8 cellular contexts compared by ENCODE assay signal in the genomic region with DNA sequence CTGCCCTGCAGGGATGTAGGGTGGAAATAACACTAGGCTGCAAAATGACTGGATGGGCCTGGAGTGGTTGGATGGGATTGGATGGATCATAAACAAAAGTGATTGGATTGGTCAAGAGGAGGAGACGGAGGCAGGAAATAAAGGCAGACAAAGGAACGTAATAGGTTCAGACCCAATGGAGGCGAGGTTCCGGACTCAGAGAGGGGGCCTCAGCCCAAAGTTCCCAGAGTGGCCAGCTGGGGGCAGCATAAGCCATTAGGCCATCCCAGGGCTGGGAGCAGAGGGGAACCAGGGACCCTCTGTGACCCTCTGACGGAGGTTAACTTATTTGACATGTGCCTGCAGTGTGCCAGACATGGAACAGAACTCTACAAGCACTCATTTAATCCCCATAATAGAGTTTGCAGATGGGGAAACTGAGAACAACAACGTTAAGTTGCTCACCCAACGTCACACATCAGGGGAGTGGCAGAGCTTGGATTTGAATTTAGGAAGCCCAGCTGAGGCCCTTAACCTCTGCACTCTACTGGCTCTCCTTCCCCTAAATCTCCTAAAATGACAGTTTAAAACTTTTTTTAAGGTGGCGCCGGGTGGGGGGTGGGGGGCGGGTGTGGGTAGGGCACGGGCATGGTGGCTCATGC. TPM values are rescaled to one million over a fixed set of nuclear protein-coding genes. Genes with fewer than 3 reads are reported as not detected.
DNase-seq lines count a peak whose midpoint lies in the region; ATAC-seq and TF ChIP-seq lines count a peak whose summit lies in the region.

No MANE protein-coding gene starts in this region.

- intact Hi-C loops in activated CD4-positive, alpha-beta T cell treated with anti-CD3 and anti-CD28 coated beads, Interleukin-2, amount 10 ng/mL, durations not matched to agents 24 days and 14 days (cut with micrococcal nuclease): loop anchor here (1.0 to 2.0 kb wide), 4 partner anchors 15 to 151 kb away; a partner anchor contains a TSS
- intact Hi-C loops in dendritic cell treated with granulocyte-macrophage colony-stimulating factor and Interleukin-4, amounts not matched to agents 40 ng/mL and 50 ng/mL, for 4 days (cut with micrococcal nuclease): loop anchor here (1.0 to 5.0 kb wide), 3 partner anchors 62 to 151 kb away; no protein-coding TSS in a partner anchor

- no peak overlapping the region for H3K56ac ChIP-seq in mesendoderm (ENCODE audit: low read length)

- DNase-seq in AG10803 (ENCODE audit: low read depth) (peak; percentile 35), KBM-7 (peak; percentile 72), mesendoderm (peak; percentile 83), NCI-H2029 (lab: John Stamatoyannopoulos, UW) (no peak)
- peak; percentile 92 for DNase-seq in activated CD4-positive, alpha-beta T cell treated with anti-CD3 and anti-CD28 coated beads, Interleukin-2, amount 10 ng/mL, durations not matched to agents 24 days and 14 days
- peak; percentile 91 for DNase-seq in stimulated activated CD8-positive, alpha-beta memory T cell treated with anti-CD3 and anti-CD28 coated beads, Interleukin-4, amount 100 ng/mL, for 48 hours

- no peak overlapping the region for H3K4me3 ChIP-seq in AG10803 (ENCODE audit: low read length)
- no peak overlapping the region for H3K4me3 ChIP-seq in mesendoderm (ENCODE audit: low read length)

- no peak overlapping the region for H4K8ac ChIP-seq in mesendoderm (ENCODE audit: low read depth, low read length)

- no peak overlapping the region for H3K23ac ChIP-seq in mesendoderm (ENCODE audit: low read length)

- H3K79me1 ChIP-seq in mesendoderm (ENCODE audit: low read length): no peaks in the 10 kb centered on the region

- H2AK5ac ChIP-seq in mesendoderm (ENCODE audit: low read length): no peak overlapping the region

- no peak overlapping the region for H3K4ac ChIP-seq in mesendoderm (ENCODE audit: low read depth, low read length)

- no peaks in the 10 kb centered on the region for H3K9me3 Mint-ChIP-seq in activated CD4-positive, alpha-beta T cell treated with anti-CD3 and anti-CD28 coated beads, Interleukin-2, amount 10 ng/mL, durations not matched to agents 24 days and 14 days
- H3K9me3 Mint-ChIP-seq in dendritic cell treated with granulocyte-macrophage colony-stimulating factor and Interleukin-4, amounts not matched to agents 40 ng/mL and 50 ng/mL, for 4 days: no peaks in the 10 kb centered on the region

- no peak overlapping the region for H3K27ac Mint-ChIP-seq in activated CD4-positive, alpha-beta T cell treated with anti-CD3 and anti-CD28 coated beads, Interleukin-2, amount 10 ng/mL, durations not matched to agents 24 days and 14 days
- H3K27ac Mint-ChIP-seq in dendritic cell treated with granulocyte-macrophage colony-stimulating factor and Interleukin-4, amounts not matched to agents 40 ng/mL and 50 ng/mL, for 4 days: peak overlapping the region; percentile 4

- no peaks in the 10 kb centered on the region for H3K4me1 ChIP-seq in mesendoderm (ENCODE audit: control insufficient read depth, low read depth, low read length)

- no peak overlapping the region for H3K9ac ChIP-seq in mesendoderm (ENCODE audit: low read length)

- H3K27ac ChIP-seq in mesendoderm (ENCODE audit: low read depth, low read length): no peak overlapping the region

- H3K79me2 ChIP-seq in mesendoderm (ENCODE audit: control insufficient read depth, insufficient read depth, low read length): no peaks in the 10 kb centered on the region

- H2BK15ac ChIP-seq in mesendoderm (replicated peaks; ENCODE audit: low read depth): no peak overlapping the region

- H4K5ac ChIP-seq in mesendoderm (ENCODE audit: low read length): no peak overlapping the region

- peaks cover 5% of the 10 kb centered on the region for H3K27me3 Mint-ChIP-seq in activated CD4-positive, alpha-beta T cell treated with anti-CD3 and anti-CD28 coated beads, Interleukin-2, amount 10 ng/mL, durations not matched to agents 24 days and 14 days
- H3K27me3 Mint-ChIP-seq in dendritic cell treated with granulocyte-macrophage colony-stimulating factor and Interleukin-4, amounts not matched to agents 40 ng/mL and 50 ng/mL, for 4 days: peaks cover 9% of the 10 kb centered on the region

- peak; percentile 72 for TF ChIP-seq CTCF in AG10803 (conservative IDR thresholded peaks at IDR 0.05; ENCODE audit: low read length)

- no peak overlapping the region for H3K4me2 ChIP-seq in mesendoderm (ENCODE audit: low read length)

- no peaks in the 10 kb centered on the region for H3K36me3 Mint-ChIP-seq in activated CD4-positive, alpha-beta T cell treated with anti-CD3 and anti-CD28 coated beads, Interleukin-2, amount 10 ng/mL, durations not matched to agents 24 days and 14 days (ENCODE audit: low read depth)
- no peaks in the 10 kb centered on the region for H3K36me3 Mint-ChIP-seq in dendritic cell treated with granulocyte-macrophage colony-stimulating factor and Interleukin-4, amounts not matched to agents 40 ng/mL and 50 ng/mL, for 4 days (ENCODE audit: low read depth)

- in situ Hi-C loops in KBM-7 (cut with MboI; ENCODE audit: low pct_unique_long_range_greater_than_20kb, low sequenced_read_pairs): no loop called here

- no peak overlapping the region for H3K4me3 Mint-ChIP-seq in activated CD4-positive, alpha-beta T cell treated with anti-CD3 and anti-CD28 coated beads, Interleukin-2, amount 10 ng/mL, durations not matched to agents 24 days and 14 days
- no peak overlapping the region for H3K4me3 Mint-ChIP-seq in dendritic cell treated with granulocyte-macrophage colony-stimulating factor and Interleukin-4, amounts not matched to agents 40 ng/mL and 50 ng/mL, for 4 days

- no peak for ATAC-seq in HG03432 (IDR thresholded peaks at IDR 0.05; ENCODE audit: unreplicated experiment)

- no peak overlapping the region for H3K18ac ChIP-seq in mesendoderm (ENCODE audit: low read length)

- no peaks in the 10 kb centered on the region for H3K4me1 Mint-ChIP-seq in activated CD4-positive, alpha-beta T cell treated with anti-CD3 and anti-CD28 coated beads, Interleukin-2, amount 10 ng/mL, durations not matched to agents 24 days and 14 days
- H3K4me1 Mint-ChIP-seq in dendritic cell treated with granulocyte-macrophage colony-stimulating factor and Interleukin-4, amounts not matched to agents 40 ng/mL and 50 ng/mL, for 4 days (ENCODE audit: low read depth): peaks cover 12% of the 10 kb centered on the region

- no peaks in the 10 kb centered on the region for H3K27me3 ChIP-seq in mesendoderm (ENCODE audit: insufficient read depth, low read length, poor library complexity)

- WGBS in mesendoderm (ENCODE audit: extremely low coverage, insufficient coverage, low lambda C conversion rate): no CpG with 5 or more reads among the region's 11 CpGs

- H3K36me3 ChIP-seq in mesendoderm (ENCODE audit: control insufficient read depth, insufficient read depth, low read length): no peaks in the 10 kb centered on the region

- H2BK5ac ChIP-seq in mesendoderm (ENCODE audit: low read length): no peak overlapping the region

- no peak overlapping the region for H2BK120ac ChIP-seq in mesendoderm (ENCODE audit: low read depth, low read length)

RNA-seq across cellular contexts. Expression of a gene that starts 15.3 kb away (rescaled TPM):
- total RNA-seq in activated CD4-positive, alpha-beta T cell treated with anti-CD3 and anti-CD28 coated beads, Interleukin-2, amount 10 ng/mL, durations not matched to agents 24 days and 14 days: 69.0 and 70.3 TPM in 2 replicates
- polyA plus RNA-seq in mesendoderm (2013, experiment 1 of 2): 51.4 TPM
- 54.7 TPM for polyA plus RNA-seq in mesendoderm (2013, experiment 2 of 2)

RNA-seq across cellular contexts. Expression of a gene that starts 15.8 kb away (rescaled TPM):
- 0.02 TPM in 2 replicates for total RNA-seq in activated CD4-positive, alpha-beta T cell treated with anti-CD3 and anti-CD28 coated beads, Interleukin-2, amount 10 ng/mL, durations not matched to agents 24 days and 14 days
- polyA plus RNA-seq in mesendoderm (2013, experiment 1 of 2): 11.5 TPM
- polyA plus RNA-seq in mesendoderm (2013, experiment 2 of 2): 11.3 TPM

RNA-seq across cellular contexts. Expression of a gene that starts 47.3 kb away (rescaled TPM):
- total RNA-seq in activated CD4-positive, alpha-beta T cell treated with anti-CD3 and anti-CD28 coated beads, Interleukin-2, amount 10 ng/mL, durations not matched to agents 24 days and 14 days: 91.9 and 96.2 TPM in 2 replicates
- polyA plus RNA-seq in mesendoderm (2013, experiment 1 of 2): 11.5 TPM
- polyA plus RNA-seq in mesendoderm (2013, experiment 2 of 2): 11.3 TPM
